Comparison of ENCODE assay signal across 12 cellular contexts in the genomic region with DNA sequence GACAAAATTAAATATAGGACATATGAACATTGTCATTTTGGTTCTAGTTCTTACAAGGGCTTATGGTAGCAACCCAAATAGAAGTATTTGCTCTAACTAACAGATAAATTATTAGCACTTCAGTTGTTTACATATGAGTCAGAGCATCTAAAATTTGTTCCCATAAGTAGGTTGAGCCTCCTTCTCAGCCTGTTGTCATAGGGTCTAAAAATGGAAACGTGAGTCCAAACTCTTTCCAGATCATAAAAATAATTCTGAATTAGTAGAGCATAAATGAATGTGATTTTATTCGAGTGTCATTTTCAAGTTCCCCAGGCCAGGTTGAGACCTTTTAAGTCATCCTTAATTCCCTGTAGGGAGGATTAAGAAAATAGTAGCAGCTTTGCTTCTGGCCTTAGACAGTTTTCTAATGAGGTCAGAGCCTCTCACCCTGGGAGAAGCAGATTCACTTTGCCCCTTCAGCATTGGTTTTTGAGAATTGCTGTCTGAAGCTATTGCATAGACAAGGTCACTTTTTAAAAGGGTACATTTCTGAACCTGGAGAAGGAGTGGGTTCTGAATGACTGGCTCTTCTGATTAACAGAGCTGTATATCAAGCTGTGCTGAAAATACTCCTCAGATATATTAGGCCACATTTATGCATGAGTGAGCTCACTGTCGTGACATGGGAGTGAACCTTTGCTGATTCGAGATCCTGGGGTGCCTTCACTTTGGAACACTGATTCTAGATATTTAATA.
DNase-seq lines count a peak whose midpoint lies in the region; ATAC-seq and TF ChIP-seq lines count a peak whose summit lies in the region.
"Had no signal": no experiment of that assay in that cellular context is flagged by ENCODE, and none has a peak within 500 bp of the region (broad histone marks: within the 10 kb centered on the region; RNA-seq: fewer than 3 reads in every experiment).

No MANE protein-coding gene starts in this region.

- H3K9me3 ChIP-seq in right atrium auricular region: no peaks in the 10 kb centered on the region
- no peaks in the 10 kb centered on the region for H3K9me3 ChIP-seq in uterus
- no peaks in the 10 kb centered on the region for H3K9me3 ChIP-seq in body of pancreas

- 62 to 68% methylated on average over 4 of the region's 4 CpGs for WGBS in body of pancreas, 2 donors

- no peaks in the 10 kb centered on the region for H3K27me3 ChIP-seq in right atrium auricular region
- H3K27me3 ChIP-seq in uterus: no peaks in the 10 kb centered on the region
- no peaks in the 10 kb centered on the region for H3K27me3 ChIP-seq in body of pancreas

- H3K36me3 ChIP-seq in right atrium auricular region (no peaks in the 10 kb centered on the region), uterus (no peaks in the 10 kb centered on the region), body of pancreas (replicated peaks in 1 of 2; ENCODE audit: insufficient read depth in 1 of 2, low read depth in 2 of 2) (no peaks in the 10 kb centered on the region)

- TF ChIP-seq CTCF in right atrium auricular region (IDR thresholded peaks at IDR 0.05) (no peak), mesothelial cell of epicardium (IDR thresholded peaks at IDR 0.05; ENCODE audit: unreplicated experiment) (no peak), uterus (IDR thresholded peaks at IDR 0.05) (no peak), body of pancreas (IDR thresholded peaks at IDR 0.05) (no peak)

- H3K27ac Mint-ChIP-seq in mesothelial cell of epicardium: peak overlapping the region; percentile 23
- no peak overlapping the region for H3K27ac Mint-ChIP-seq in stimulated activated naive CD8-positive, alpha-beta T cell treated with anti-CD3 and anti-CD28 coated beads, Interleukin-15, amount 100 ng/mL, for 72 hours
- H3K27ac Mint-ChIP-seq: activated CD4-positive, alpha-beta T cell treated with anti-CD3 and anti-CD28 coated beads, Interleukin-2, amount 10 ng/mL, durations not matched to agents 7 days and 5 days; activated naive CD4-positive, alpha-beta T cell treated with anti-CD3 and anti-CD28 coated beads, Interleukin-2, amount 50 U/mL, for 24 hours; effector memory CD8-positive, alpha-beta T cell had no signal

- DNase-seq in Right ventricle myocardium superior: no peak
- no peak for DNase-seq in right atrium auricular region (ENCODE audit: low spot score)
- peak; percentile 54 for DNase-seq in cerebellar cortex (ENCODE audit: low spot score)
- DNase-seq in mesothelial cell of epicardium (ENCODE audit: low spot score in 2 of 2, unreplicated experiment in 2 of 2): no peak
- no peak for DNase-seq in uterus
- no peak for DNase-seq in body of pancreas
- no peak for DNase-seq in stimulated activated naive CD8-positive, alpha-beta T cell treated with anti-CD3 and anti-CD28 coated beads, Interleukin-15, amount 100 ng/mL, for 72 hours
- DNase-seq: activated CD4-positive, alpha-beta T cell treated with anti-CD3 and anti-CD28 coated beads, Interleukin-2, amount 10 ng/mL, durations not matched to agents 7 days and 5 days; effector memory CD8-positive, alpha-beta T cell; NCI-H2081 had no signal

- peaks cover 0 to 18% of the 10 kb centered on the region in 2 donors for H3K4me1 ChIP-seq in right atrium auricular region
- H3K4me1 ChIP-seq in uterus: peaks cover 0 to 4% of the 10 kb centered on the region in 2 donors
- H3K4me1 ChIP-seq in body of pancreas: peaks cover 55% of the 10 kb centered on the region

- no peaks in the 10 kb centered on the region for H3K27me3 Mint-ChIP-seq in mesothelial cell of epicardium (ENCODE audit: low read depth)
- H3K27me3 Mint-ChIP-seq in stimulated activated naive CD8-positive, alpha-beta T cell treated with anti-CD3 and anti-CD28 coated beads, Interleukin-15, amount 100 ng/mL, for 72 hours: no peaks in the 10 kb centered on the region
- H3K27me3 Mint-ChIP-seq: activated naive CD4-positive, alpha-beta T cell treated with anti-CD3 and anti-CD28 coated beads, Interleukin-2, amount 50 U/mL, for 24 hours had no signal

- H3K4me3 ChIP-seq in right atrium auricular region (no peak overlapping the region), uterus (no peak overlapping the region), body of pancreas (no peak overlapping the region)

- H3K36me3 Mint-ChIP-seq in mesothelial cell of epicardium: no peaks in the 10 kb centered on the region
- H3K36me3 Mint-ChIP-seq: activated naive CD4-positive, alpha-beta T cell treated with anti-CD3 and anti-CD28 coated beads, Interleukin-2, amount 50 U/mL, for 24 hours had no signal

- no peak overlapping the region for H3K4me3 Mint-ChIP-seq in mesothelial cell of epicardium
- H3K4me3 Mint-ChIP-seq in stimulated activated naive CD8-positive, alpha-beta T cell treated with anti-CD3 and anti-CD28 coated beads, Interleukin-15, amount 100 ng/mL, for 72 hours: no peak overlapping the region
- H3K4me3 Mint-ChIP-seq: activated CD4-positive, alpha-beta T cell treated with anti-CD3 and anti-CD28 coated beads, Interleukin-2, amount 10 ng/mL, durations not matched to agents 7 days and 5 days; activated naive CD4-positive, alpha-beta T cell treated with anti-CD3 and anti-CD28 coated beads, Interleukin-2, amount 50 U/mL, for 24 hours; effector memory CD8-positive, alpha-beta T cell had no signal

- no peaks in the 10 kb centered on the region for H3K9me3 Mint-ChIP-seq in mesothelial cell of epicardium
- H3K9me3 Mint-ChIP-seq in stimulated activated naive CD8-positive, alpha-beta T cell treated with anti-CD3 and anti-CD28 coated beads, Interleukin-15, amount 100 ng/mL, for 72 hours: peaks cover 0 to 4% of the 10 kb centered on the region in 2 donors
- H3K9me3 Mint-ChIP-seq: activated CD4-positive, alpha-beta T cell treated with anti-CD3 and anti-CD28 coated beads, Interleukin-2, amount 10 ng/mL, durations not matched to agents 7 days and 5 days; activated naive CD4-positive, alpha-beta T cell treated with anti-CD3 and anti-CD28 coated beads, Interleukin-2, amount 50 U/mL, for 24 hours; effector memory CD8-positive, alpha-beta T cell had no signal

- TF ChIP-seq POLR2A in uterus (IDR thresholded peaks at IDR 0.05): no peak
- TF ChIP-seq POLR2A in body of pancreas (IDR thresholded peaks at IDR 0.05): no peak

- peaks cover 33% of the 10 kb centered on the region for H3K4me1 Mint-ChIP-seq in mesothelial cell of epicardium
- peaks cover 16% of the 10 kb centered on the region for H3K4me1 Mint-ChIP-seq in stimulated activated naive CD8-positive, alpha-beta T cell treated with anti-CD3 and anti-CD28 coated beads, Interleukin-15, amount 100 ng/mL, for 72 hours

- intact Hi-C loops in Right ventricle myocardium superior (cut with DNase I) (no loop called here), uterus (cut with DNase I; ENCODE audit: low total_unique reads) (no loop called here), body of pancreas (cut with DNase I) (no loop called here)

- peak overlapping the region in 1 of 2 donors; percentile 61 for H3K27ac ChIP-seq in right atrium auricular region
- H3K27ac ChIP-seq in uterus: peak overlapping the region; percentile 58 to 81
- H3K27ac ChIP-seq in body of pancreas: no peak overlapping the region

- ATAC-seq in Right ventricle myocardium superior (ENCODE audit: poor library complexity) (peak; percentile 38), GM18517 (IDR thresholded peaks at IDR 0.05; ENCODE audit: unreplicated experiment) (no peak), body of pancreas (no peak)
- ATAC-seq in stimulated activated naive CD8-positive, alpha-beta T cell treated with anti-CD3 and anti-CD28 coated beads, Interleukin-15, amount 100 ng/mL, for 72 hours: no peak
- ATAC-seq: effector memory CD8-positive, alpha-beta T cell had no signal

Comparison
In these comparisons a context has a peak if more than half of its experiments do, and no peak if none do; other contexts are left out.
1. H3K27ac ChIP-seq: peak in uterus (2 of 2); none in body of pancreas (0 of 4).